ENCODE assay signal across 9 cellular contexts in genomic region chr13:109743706-109744453, GRCh38. TPM values are rescaled to one million over a fixed set of nuclear protein-coding genes. Genes with fewer than 3 reads are reported as not detected.
A peak's percentile ranks its signal among the peaks of the same experiment; 100 is the strongest.
DNase-seq lines count a peak whose midpoint lies in the region; ATAC-seq and TF ChIP-seq lines count a peak whose summit lies in the region.
"Had no signal": no experiment of that assay in that cellular context is flagged by ENCODE, and none has a peak within 500 bp of the region (broad histone marks: within the 10 kb centered on the region; RNA-seq: fewer than 3 reads in every experiment).

No MANE protein-coding gene starts in this region.

- H3K9me3 ChIP-seq in MG63: no peaks in the 10 kb centered on the region
- H3K9me3 ChIP-seq: adrenal gland had no signal

- H3K27ac ChIP-seq in 22Rv1: peak overlapping the region; percentile 29; the same call in 1 of the 2 replicates

- no peak overlapping the region for H3K4me3 ChIP-seq in MG63
- H3K4me3 ChIP-seq: adrenal gland had no signal

- no peaks in the 10 kb centered on the region for H3K27me3 ChIP-seq in MG63
- H3K27me3 ChIP-seq: adrenal gland had no signal

- DNase-seq in GM03348 (ENCODE audit: low spot score): peak; percentile 56
- peak; percentile 84 for DNase-seq in HT1080 (ENCODE audit: low read depth)
- DNase-seq in glomerular visceral epithelial cell (ENCODE audit: extremely low spot score): peak; percentile 58
- no peak for DNase-seq in MG63

- no peaks in the 10 kb centered on the region for H3K36me3 ChIP-seq in MG63
- H3K36me3 ChIP-seq: adrenal gland had no signal

- ATAC-seq in SK-N-SH treated with all-trans-retinoic acid at 6 μM for 48 hours (peak; percentile 89), HG02623 (IDR thresholded peaks at IDR 0.05; ENCODE audit: unreplicated experiment) (no peak), HG03457 (IDR thresholded peaks at IDR 0.05; ENCODE audit: unreplicated experiment) (no peak)

- no peak for TF ChIP-seq CTCF in 22Rv1 (IDR thresholded peaks at IDR 0.05)

TF ChIP-seq in SK-N-SH treated with all-trans-retinoic acid at 6 μM for 48 hours, 23 proteins besides CTCF, POLR2A, EP300 and RAD21:
- TF ChIP-seq SNAI2 (CRISPR knock-in tag; IDR thresholded peaks at IDR 0.05) (peak; percentile 67; the same call in 1 of the 2 replicates), TCF4 (CRISPR knock-in tag; IDR thresholded peaks at IDR 0.05; ENCODE audit: borderline replicate concordance) (peak; percentile 84), ZFP30 (CRISPR knock-in tag; IDR thresholded peaks at IDR 0.05) (no peak), ISL1 (CRISPR knock-in tag; IDR thresholded peaks at IDR 0.05) (peak; percentile 71), ZNF8 (CRISPR knock-in tag; IDR thresholded peaks at IDR 0.05) (peak; percentile 15; the same call in 1 of the 2 replicates), RARB (CRISPR knock-in tag; IDR thresholded peaks at IDR 0.05) (no peak), CREB5 (CRISPR knock-in tag; IDR thresholded peaks at IDR 0.05; ENCODE audit: low read depth) (no peak), TSHZ2 (CRISPR knock-in tag; IDR thresholded peaks at IDR 0.05) (no peak)
- TF ChIP-seq, protein P1, sequence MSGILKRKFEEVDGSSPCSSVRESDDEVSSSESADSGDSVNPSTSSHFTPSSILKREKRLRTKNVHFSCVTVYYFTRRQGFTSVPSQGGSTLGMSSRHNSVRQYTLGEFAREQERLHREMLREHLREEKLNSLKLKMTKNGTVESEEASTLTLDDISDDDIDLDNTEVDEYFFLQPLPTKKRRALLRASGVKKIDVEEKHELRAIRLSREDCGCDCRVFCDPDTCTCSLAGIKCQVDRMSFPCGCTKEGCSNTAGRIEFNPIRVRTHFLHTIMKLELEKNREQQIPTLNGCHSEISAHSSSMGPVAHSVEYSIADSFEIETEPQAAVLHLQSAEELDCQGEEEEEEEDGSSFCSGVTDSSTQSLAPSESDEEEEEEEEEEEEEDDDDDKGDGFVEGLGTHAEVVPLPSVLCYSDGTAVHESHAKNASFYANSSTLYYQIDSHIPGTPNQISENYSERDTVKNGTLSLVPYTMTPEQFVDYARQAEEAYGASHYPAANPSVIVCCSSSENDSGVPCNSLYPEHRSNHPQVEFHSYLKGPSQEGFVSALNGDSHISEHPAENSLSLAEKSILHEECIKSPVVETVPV (CRISPR knock-in tag; IDR thresholded peaks at IDR 0.05): peak; percentile 17; the same call in 1 of the 2 replicates

RNA-seq across cellular contexts. Expression of gene IRS2, which starts 42.5 kb away (rescaled TPM):
- total RNA-seq in HT1080 (2014; rRNA removed; shearing (Covaris generic)): 3.2 and 5.0 TPM in 2 replicates
- polyA plus RNA-seq in HT1080 (2015; cell fraction: cytosol; rRNA removed): 5.7 and 6.7 TPM in 2 replicates
- polyA plus RNA-seq in HT1080 (2015; cell fraction: nucleus; rRNA removed): 8.0 and 9.0 TPM in 2 replicates
- 0.33 and 0.35 TPM in 2 replicates for total RNA-seq in MG63 (2014; rRNA removed; shearing (Covaris generic); ENCODE audit: low replicate concordance)
